In the genomic region with DNA sequence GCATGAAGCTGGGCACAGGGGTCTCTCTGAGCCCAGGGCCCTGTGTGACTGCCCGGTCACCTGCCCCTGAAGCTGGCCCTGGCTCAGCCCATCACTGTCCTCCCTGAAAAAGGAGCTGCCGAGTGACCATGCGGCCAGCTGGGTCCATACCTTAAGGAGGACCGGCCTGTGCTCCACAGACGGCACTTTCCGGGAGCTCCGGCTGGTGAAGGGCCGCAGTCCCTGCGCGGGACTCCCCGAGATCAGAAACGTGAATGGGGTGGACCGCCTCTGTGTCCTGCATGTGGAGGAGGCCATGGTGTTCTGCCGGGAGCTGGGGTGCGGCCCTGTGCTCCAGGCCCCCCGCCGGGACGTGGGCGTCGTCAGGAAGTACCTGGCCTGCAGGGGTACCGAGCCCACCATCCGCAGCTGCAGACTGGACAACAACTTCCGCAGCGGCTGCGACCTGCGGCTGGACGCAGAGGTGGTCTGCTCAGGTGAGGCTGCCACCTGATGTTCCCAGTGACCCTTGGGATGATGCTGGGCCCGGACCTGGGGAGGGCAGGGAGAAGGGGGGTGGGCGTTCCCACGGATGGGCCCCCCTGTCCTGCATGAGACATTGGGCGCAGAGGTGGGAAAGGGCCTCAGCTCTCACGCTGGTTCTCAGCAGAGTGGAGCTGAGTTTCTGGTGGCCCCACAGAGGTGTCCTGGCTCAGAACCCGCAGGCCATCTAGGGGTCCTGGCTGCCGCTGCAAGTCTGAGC, we compare ENCODE assay signal across 33 cellular contexts. TPM values are rescaled to one million over a fixed set of nuclear protein-coding genes. Genes with fewer than 3 reads are reported as not detected.
A peak's percentile ranks its signal among the peaks of the same experiment; 100 is the strongest.
DNase-seq lines count a peak whose midpoint lies in the region; ATAC-seq, FAIRE-seq and TF ChIP-seq lines count a peak whose summit lies in the region.
"Had no signal": no experiment of that assay in that cellular context is flagged by ENCODE, and none has a peak within 500 bp of the region (broad histone marks: within the 10 kb centered on the region; RNA-seq: fewer than 3 reads in every experiment).

No MANE protein-coding gene starts in this region.

- H3K36me3 ChIP-seq in Peyer's patch (no peaks in the 10 kb centered on the region), HepG2 (replicated peaks in 1 of 2; ENCODE audit: control insufficient read depth in 1 of 2, insufficient read depth in 2 of 2, low read length in 2 of 2) (no peaks in the 10 kb centered on the region), spleen (no peaks in the 10 kb centered on the region), gastrocnemius medialis (no peaks in the 10 kb centered on the region)
- H3K36me3 ChIP-seq: lower lobe of right lung, ovary, thoracic aorta, uterus, WERI-Rb-1 had no signal

- no peaks in the 10 kb centered on the region for H3K27me3 Mint-ChIP-seq in activated T-cell treated with anti-CD3 and anti-CD28 coated beads, Interleukin-2, amount 50 U/mL, for 4 hours (ENCODE audit: low read depth)
- H3K27me3 Mint-ChIP-seq: CD4-positive, alpha-beta T cell; dendritic cell treated with granulocyte-macrophage colony-stimulating factor and Interleukin-4, amounts not matched to agents 40 ng/mL and 50 ng/mL, for 4 days; stimulated activated naive CD8-positive, alpha-beta T cell treated with anti-CD3 and anti-CD28 coated beads, Interleukin-15, Interleukin-2, amounts not matched to agents 100 ng/mL and 50 ng/mL, for 24 hours had no signal

- H3K27ac ChIP-seq in Peyer's patch: no peak overlapping the region
- no peak overlapping the region for H3K27ac ChIP-seq in HepG2 (ENCODE audit: extremely low read length, insufficient read depth, low read length)
- no peak overlapping the region for H3K27ac ChIP-seq in spleen
- H3K27ac ChIP-seq in gastrocnemius medialis: no peak overlapping the region
- H3K27ac ChIP-seq: lower lobe of right lung, ovary, thoracic aorta, uterus, WERI-Rb-1 had no signal

- no peak overlapping the region for H2AFZ ChIP-seq in HepG2 (ENCODE audit: low read length)

- TF ChIP-seq POLR2A in Peyer's patch (IDR thresholded peaks at IDR 0.05): no peak
- TF ChIP-seq POLR2A in HepG2 (IDR thresholded peaks at IDR 0.05; ENCODE audit: insufficient read depth in 1 of 2, low read depth in 2 of 2, low read length in 2 of 2): no peak
- no peak for TF ChIP-seq POLR2A in spleen (IDR thresholded peaks at IDR 0.05)
- TF ChIP-seq POLR2A in gastrocnemius medialis (IDR thresholded peaks at IDR 0.05): no peak

- no peak for TF ChIP-seq RAD21 in HepG2 (CRISPR knock-in tag; IDR thresholded peaks at IDR 0.05)

- H4K20me1 ChIP-seq in HepG2 (ENCODE audit: insufficient read depth, low read length): no peaks in the 10 kb centered on the region

- FAIRE-seq in HepG2 (lab: Jason Lieb, UNC): no peak
- FAIRE-seq: astrocyte, islet of Langerhans had no signal

- no TSS peak for BruUV-seq in HepG2 (replicated peaks; lab: Mats Ljungman, UMichigan)

- H3K4me1 Mint-ChIP-seq in activated T-cell treated with anti-CD3 and anti-CD28 coated beads, Interleukin-2, amount 50 U/mL, for 4 hours (ENCODE audit: low read depth): peaks cover 3% of the 10 kb centered on the region
- H3K4me1 Mint-ChIP-seq: nephron progenitor cell had no signal

- no peaks in the 10 kb centered on the region for H3K9me3 ChIP-seq in Peyer's patch
- H3K9me3 ChIP-seq in HepG2 (ENCODE audit: low read length): no peaks in the 10 kb centered on the region
- H3K9me3 ChIP-seq in spleen: no peaks in the 10 kb centered on the region
- H3K9me3 ChIP-seq in gastrocnemius medialis: no peaks in the 10 kb centered on the region
- H3K9me3 ChIP-seq: lower lobe of right lung, mucosa of descending colon, ovary, thoracic aorta, uterus had no signal

- no peaks in the 10 kb centered on the region for H3K9me3 Mint-ChIP-seq in activated T-cell treated with anti-CD3 and anti-CD28 coated beads, Interleukin-2, amount 50 U/mL, for 4 hours
- H3K9me3 Mint-ChIP-seq: activated T-helper 2 cell treated with anti-CD3 and anti-CD28 coated beads, Interferon-gamma antibody, Interleukin-2, Interleukin-4, amounts not matched to agents 10 μg/mL and 5 μg/mL and 100 μg/mL, durations not matched to agents 14 hours and 24 hours and 36 hours; CD4-positive, alpha-beta T cell; dendritic cell treated with granulocyte-macrophage colony-stimulating factor and Interleukin-4, amounts not matched to agents 40 ng/mL and 50 ng/mL, for 4 days; stimulated activated naive CD8-positive, alpha-beta T cell treated with anti-CD3 and anti-CD28 coated beads, Interleukin-15, Interleukin-2, amounts not matched to agents 100 ng/mL and 50 ng/mL, for 24 hours had no signal

- WGBS in HepG2 (ENCODE audit: low lambda C conversion rate): 70% methylated on average over 6 of the region's 34 CpGs
- WGBS in spleen, 5 donors: 89 to 93% (median 91%) methylated on average over 17 to 34 of the region's 34 CpGs

- no peaks in the 10 kb centered on the region for H3K36me3 Mint-ChIP-seq in activated T-cell treated with anti-CD3 and anti-CD28 coated beads, Interleukin-2, amount 50 U/mL, for 4 hours (ENCODE audit: insufficient read depth)

- H3K27me3 ChIP-seq in Peyer's patch (no peaks in the 10 kb centered on the region), HepG2 (ENCODE audit: control insufficient read depth in 1 of 2, insufficient read depth in 2 of 2, low read length in 2 of 2) (no peaks in the 10 kb centered on the region), spleen (replicated peaks in 1 of 7) (no peaks in the 10 kb centered on the region), gastrocnemius medialis (no peaks in the 10 kb centered on the region)
- H3K27me3 ChIP-seq: ovary, uterus had no signal

- no peak overlapping the region for H3K4me2 ChIP-seq in HepG2 (ENCODE audit: low read depth, low read length)
- H3K4me2 ChIP-seq: smooth muscle cell had no signal

- H3K79me2 ChIP-seq in HepG2 (ENCODE audit: insufficient read depth, low read length): no peaks in the 10 kb centered on the region

- TF ChIP-seq CTCF in Peyer's patch (IDR thresholded peaks at IDR 0.05) (no peak), HepG2 (CRISPR knock-in tag; IDR thresholded peaks at IDR 0.05) (no peak), spleen (IDR thresholded peaks at IDR 0.05 in 8 of 11, conservative IDR thresholded peaks at IDR 0.05 in 3 of 11) (no peak), gastrocnemius medialis (IDR thresholded peaks at IDR 0.05 in 4 of 5, conservative IDR thresholded peaks at IDR 0.05 in 1 of 5) (no peak)

- DNase-seq in activated T-cell treated with anti-CD3 and anti-CD28 coated beads, Interleukin-2, amount 50 U/mL, for 48 hours: peak; percentile 9 to 10
- no peak for DNase-seq in activated T-cell treated with anti-CD3 and anti-CD28 coated beads, Interleukin-2, amount 50 U/mL, for 4 hours
- DNase-seq in Peyer's patch (peak in 2 of 3 donors; percentile 3 to 42), HepG2 (ENCODE audit: low spot score) (no peak), spleen (peak; percentile 66), NOMO-1 treated with DMSO at 0.1 percent for 48 hours (lab: John Stamatoyannopoulos, UW; ENCODE audit: unreplicated experiment) (no peak), gastrocnemius medialis (no peak)
- DNase-seq: activated CD8-positive, alpha-beta memory T cell treated with anti-CD3 and anti-CD28 coated beads, Interleukin-2, amount 50 U/mL, for 4 hours; caudate nucleus; CD4-positive, alpha-beta T cell; Kasumi-1; lower lobe of right lung; mucosa of descending colon; NCI-H1436 treated with DMSO at 0.1 percent for 48 hours; NCI-H2081 treated with DMSO at 0.1 percent for 48 hours; nephron progenitor cell; retina; SIG-M5; stimulated activated CD4-positive, alpha-beta T cell treated with anti-CD3 and anti-CD28 coated beads, Interleukin-1b, Interleukin-23, amount 100 ng/mL, for 48 hours; T-helper 9 cell; WERI-Rb-1 had no signal

- intact Hi-C loops in HepG2 (cut with micrococcal nuclease; ENCODE audit: unreplicated experiment) (no loop called here), spleen (cut with DNase I; ENCODE audit: low total_unique reads) (no loop called here), gastrocnemius medialis (cut with DNase I; ENCODE audit: low total_unique reads) (no loop called here)

- CTCF ChIA-PET in HepG2 (lab: Yijun Ruan, JAX; ENCODE audit: low intra/inter-chr PET ratio, low total read pairs): no interaction called here

- in situ Hi-C loops in HepG2 (cut with HindIII; ENCODE audit: extremely low pct_ligation_motif_present, low pct_unique_long_range_greater_than_20kb) (no loop called here), gastrocnemius medialis (cut with MboI; ENCODE audit: low sequenced_read_pairs in 4 of 4) (no loop called here)

- POLR2A ChIA-PET in HepG2 (lab: Yijun Ruan, JAX): no interaction called here

- H3K4me1 ChIP-seq in Peyer's patch (no peaks in the 10 kb centered on the region), HepG2 (ENCODE audit: insufficient read depth, low read length) (no peaks in the 10 kb centered on the region), spleen (no peaks in the 10 kb centered on the region), gastrocnemius medialis (no peaks in the 10 kb centered on the region)
- H3K4me1 ChIP-seq: lower lobe of right lung, uterus had no signal

- no peak overlapping the region for H3K4me3 Mint-ChIP-seq in activated T-cell treated with anti-CD3 and anti-CD28 coated beads, Interleukin-2, amount 50 U/mL, for 4 hours
- H3K4me3 Mint-ChIP-seq: CD4-positive, alpha-beta T cell; dendritic cell treated with granulocyte-macrophage colony-stimulating factor and Interleukin-4, amounts not matched to agents 40 ng/mL and 50 ng/mL, for 4 days; nephron progenitor cell; stimulated activated naive CD8-positive, alpha-beta T cell treated with anti-CD3 and anti-CD28 coated beads, Interleukin-15, Interleukin-2, amounts not matched to agents 100 ng/mL and 50 ng/mL, for 24 hours had no signal

- no peak overlapping the region for H3K4me3 ChIP-seq in Peyer's patch
- H3K4me3 ChIP-seq in HepG2 (replicated peaks in 1 of 3; ENCODE audit: insufficient read depth in 1 of 3, low read depth in 2 of 3, low read length in 3 of 3): no peak overlapping the region
- H3K4me3 ChIP-seq in spleen: no peak overlapping the region
- H3K4me3 ChIP-seq in gastrocnemius medialis: no peak overlapping the region
- H3K4me3 ChIP-seq: lower lobe of right lung, mucosa of descending colon, ovary, smooth muscle cell, thoracic aorta, uterus had no signal

- ATAC-seq in activated T-cell treated with anti-CD3 and anti-CD28 coated beads, Interleukin-2, amount 50 U/mL, for 4 hours: no peak
- ATAC-seq in HepG2: peak; percentile 23; the same call in 2 of the 3 replicates
- ATAC-seq in HG02938 (IDR thresholded peaks at IDR 0.05; ENCODE audit: unreplicated experiment): no peak
- ATAC-seq in gastrocnemius medialis: no peak
- ATAC-seq: HCT116, lower lobe of right lung, mucosa of descending colon had no signal

- no peak for TF ChIP-seq EP300 in HepG2 (IDR thresholded peaks at IDR 0.05; ENCODE audit: low read depth in 2 of 2, low read length in 2 of 2)
- no peak for TF ChIP-seq EP300 in HepG2 (CRISPR knock-in tag; IDR thresholded peaks at IDR 0.05; ENCODE audit: borderline replicate concordance)

- H3K9ac ChIP-seq in HepG2 (ENCODE audit: insufficient read depth, low read depth, low read length): no peak overlapping the region

RNA-seq across cellular contexts. Expression of gene SCART1, which starts 3.5 kb away (rescaled TPM):
- total RNA-seq in activated T-cell treated with anti-CD3 and anti-CD28 coated beads, Interleukin-2, amount 50 U/mL, for 4 hours: 1 to 10 TPM; 1.1 to 1.8 (median 1.8) TPM
- total RNA-seq in Peyer's patch (10 to 100 TPM in 2 of 4 donors, 1 to 10 TPM in 2; 1.9 to 14.6 (median 8.7) TPM), HepG2 (2016; rRNA removed; fragmentation: Illumina TruSeq; extraction: Trizol) (0.32 and 0.46 TPM in 2 replicates), spleen (1 to 10 TPM; 3.7 to 9.7 (median 5.8) TPM), gastrocnemius medialis (1 to 10 TPM in 2 of 4 donors, under 1 TPM in 2; 0.11 to 1.4 (median 0.71) TPM)
- 0.18 and 0.30 TPM in 2 replicates for total RNA-seq in HepG2 (2016; cell fraction: cytosol; rRNA removed; fragmentation: Illumina TruSeq; extraction: Trizol; ENCODE audit: low read depth)
- total RNA-seq in HepG2 (2016; cell fraction: insoluble cytoplasmic fraction; rRNA removed; fragmentation: Illumina TruSeq; extraction: Trizol): 0.07 and 0.45 TPM in 2 replicates
- 0.12 and 0.17 TPM in 2 replicates for total RNA-seq in HepG2 (2016; cell fraction: membrane; rRNA removed; fragmentation: Illumina TruSeq; extraction: Trizol)
- 0.81 and 0.88 TPM in 2 replicates for total RNA-seq in HepG2 (2016; cell fraction: nucleus; rRNA removed; fragmentation: Illumina TruSeq; extraction: Trizol)
- polyA plus RNA-seq in HepG2 (2011; rRNA removed) (1.1 and 1.4 TPM in 2 replicates), spleen (1 to 10 TPM in 1 of 3 donors, under 1 TPM in 2; 0.36 to 1.2 (median 0.72) TPM)
- 0.23 and 0.45 TPM in 2 replicates for polyA plus RNA-seq in HepG2 (2011; cell fraction: cytosol; rRNA removed)
- polyA plus RNA-seq in HepG2 (2011; cell fraction: nucleus; rRNA removed): 9.5 and 13.6 TPM in 2 replicates
- polyA plus RNA-seq in HepG2 (2012): 1.6 and 1.9 TPM in 2 replicates
- polyA plus RNA-seq in HepG2 (2016; cell fraction: cytosol; fragmentation: Illumina TruSeq; extraction: Trizol; ENCODE audit: low read depth): 0.08 TPM in 1 of 2 replicates, not detected in the other
- polyA plus RNA-seq in HepG2 (2016; cell fraction: insoluble cytoplasmic fraction; fragmentation: Illumina TruSeq; extraction: Trizol; ENCODE audit: low read depth): 0.12 and 0.16 TPM in 2 replicates
- not detected in 2 replicates for polyA plus RNA-seq in HepG2 (2016; cell fraction: membrane; fragmentation: Illumina TruSeq; extraction: Trizol; ENCODE audit: low read depth)
- 2.1 and 2.9 TPM in 2 replicates for polyA plus RNA-seq in HepG2 (2016; cell fraction: nucleus; fragmentation: Illumina TruSeq; extraction: Trizol; ENCODE audit: insufficient read depth, low read depth)
- polyA minus RNA-seq in HepG2 (2011; rRNA and poly(A)+ RNA removed; ENCODE audit: low replicate concordance): 0.51 and 1.7 TPM in 2 replicates
- 0.10 TPM in 1 of 2 replicates, not detected in the other for polyA minus RNA-seq in HepG2 (2011; cell fraction: cytosol; rRNA and poly(A)+ RNA removed)
- polyA minus RNA-seq in HepG2 (2011; cell fraction: nucleus; rRNA and poly(A)+ RNA removed): 2.7 and 3.5 TPM in 2 replicates

RNA-seq across cellular contexts. Expression of gene SPRN, which starts 32.8 kb away (rescaled TPM):
- not detected for total RNA-seq in activated T-cell treated with anti-CD3 and anti-CD28 coated beads, Interleukin-2, amount 50 U/mL, for 4 hours
- total RNA-seq in Peyer's patch: under 1 TPM in 1 of 4 donors, not detected in 3; 0.47 TPM
- not detected in 2 replicates for total RNA-seq in HepG2 (2016; rRNA removed; fragmentation: Illumina TruSeq; extraction: Trizol)
- total RNA-seq in HepG2 (2016; cell fraction: cytosol; rRNA removed; fragmentation: Illumina TruSeq; extraction: Trizol; ENCODE audit: low read depth): not detected in 2 replicates
- total RNA-seq in HepG2 (2016; cell fraction: insoluble cytoplasmic fraction; rRNA removed; fragmentation: Illumina TruSeq; extraction: Trizol): not detected in 2 replicates
- not detected in 2 replicates for total RNA-seq in HepG2 (2016; cell fraction: membrane; rRNA removed; fragmentation: Illumina TruSeq; extraction: Trizol)
- total RNA-seq in HepG2 (2016; cell fraction: nucleus; rRNA removed; fragmentation: Illumina TruSeq; extraction: Trizol): not detected in 2 replicates
- not detected in 2 replicates for polyA plus RNA-seq in HepG2 (2011; rRNA removed)
- not detected in 2 replicates for polyA plus RNA-seq in HepG2 (2011; cell fraction: cytosol; rRNA removed)
- polyA plus RNA-seq in HepG2 (2011; cell fraction: nucleus; rRNA removed): not detected in 2 replicates
- 2.9 and 4.1 TPM in 2 replicates for polyA plus RNA-seq in HepG2 (2012)
- polyA plus RNA-seq in HepG2 (2016; cell fraction: cytosol; fragmentation: Illumina TruSeq; extraction: Trizol; ENCODE audit: low read depth): not detected in 2 replicates
- not detected in 2 replicates for polyA plus RNA-seq in HepG2 (2016; cell fraction: insoluble cytoplasmic fraction; fragmentation: Illumina TruSeq; extraction: Trizol; ENCODE audit: low read depth)
- polyA plus RNA-seq in HepG2 (2016; cell fraction: membrane; fragmentation: Illumina TruSeq; extraction: Trizol; ENCODE audit: low read depth): not detected in 2 replicates
- not detected in 2 replicates for polyA plus RNA-seq in HepG2 (2016; cell fraction: nucleus; fragmentation: Illumina TruSeq; extraction: Trizol; ENCODE audit: insufficient read depth, low read depth)
- not detected in 2 replicates for polyA minus RNA-seq in HepG2 (2011; rRNA and poly(A)+ RNA removed; ENCODE audit: low replicate concordance)
- not detected in 2 replicates for polyA minus RNA-seq in HepG2 (2011; cell fraction: cytosol; rRNA and poly(A)+ RNA removed)
- not detected in 2 replicates for polyA minus RNA-seq in HepG2 (2011; cell fraction: nucleus; rRNA and poly(A)+ RNA removed)
- under 1 TPM in 3 of 7 donors, not detected in 4; 0.14 to 0.22 (median 0.14) TPM for total RNA-seq in spleen
- under 1 TPM; 0.20 to 0.58 (median 0.41) TPM for polyA plus RNA-seq in spleen
- total RNA-seq in gastrocnemius medialis: not detected
- total RNA-seq: activated T-helper 2 cell treated with anti-CD3 and anti-CD28 coated beads, Interferon-gamma antibody, Interleukin-2, Interleukin-4, amounts not matched to agents 10 μg/mL and 5 μg/mL and 100 μg/mL, durations not matched to agents 14 hours and 24 hours and 36 hours; CD4-positive, alpha-beta T cell; Daoy; lower lobe of right lung; thoracic aorta had no signal

Comparison
In these comparisons a context has a peak if more than half of its experiments do, and no peak if none do; other contexts are left out.
1. DNase-seq: peak in activated T-cell treated with anti-CD3 and anti-CD28 coated beads, Interleukin-2, amount 50 U/mL, for 48 hours (2 of 2), Peyer's patch (2 of 3) and spleen (single experiment); none in activated T-cell treated with anti-CD3 and anti-CD28 coated beads, Interleukin-2, amount 50 U/mL, for 4 hours (single experiment), HepG2 (single experiment), NOMO-1 treated with DMSO at 0.1 percent for 48 hours (single experiment) and gastrocnemius medialis (0 of 2).